In the genomic region with DNA sequence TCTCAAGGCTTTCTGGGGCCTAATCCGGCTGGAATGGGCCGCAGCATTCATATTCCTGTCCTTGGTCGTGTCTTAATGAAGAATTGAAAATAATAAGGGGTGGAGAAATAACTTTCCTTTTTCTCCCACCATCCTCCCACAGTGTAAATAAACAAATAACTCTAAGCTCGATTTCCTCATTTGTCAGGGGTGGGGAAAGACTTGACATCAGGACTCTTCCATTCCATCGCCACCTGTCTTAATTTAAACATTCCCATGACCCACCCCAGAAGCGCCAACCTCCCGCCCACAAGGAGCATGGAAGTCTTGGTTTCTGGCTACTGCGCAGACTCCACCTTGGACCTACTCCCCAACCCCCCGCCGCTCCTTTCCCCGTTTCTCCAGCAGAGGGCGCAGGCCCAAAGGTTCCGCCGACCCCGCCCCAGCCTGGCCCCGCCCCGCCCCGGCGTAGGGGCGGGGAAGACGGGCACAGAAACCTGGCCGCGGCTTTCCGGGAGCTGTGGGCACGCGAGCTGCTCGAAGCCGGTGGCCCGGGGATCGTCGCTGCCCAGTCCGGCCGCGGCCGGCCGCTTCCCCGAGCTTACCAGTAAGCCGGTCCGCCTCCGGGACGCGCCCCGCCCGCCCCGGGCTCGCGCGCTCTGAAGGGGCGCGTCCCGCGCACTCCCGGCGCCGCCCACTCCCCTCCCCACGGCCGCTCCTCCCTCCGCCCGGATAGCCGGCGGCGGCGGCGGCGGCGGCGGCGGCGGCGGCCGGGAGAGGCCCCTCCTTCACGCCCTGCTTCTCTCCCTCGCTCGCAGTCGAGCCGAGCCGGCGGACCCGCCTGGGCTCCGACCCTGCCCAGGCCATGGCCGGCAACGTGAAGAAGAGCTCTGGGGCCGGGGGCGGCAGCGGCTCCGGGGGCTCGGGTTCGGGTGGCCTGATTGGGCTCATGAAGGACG, we compare ENCODE assay signal across 8 cellular contexts. TPM values are rescaled to one million over a fixed set of nuclear protein-coding genes. Genes with fewer than 3 reads are reported as not detected.
DNase-seq lines count a peak whose midpoint lies in the region; ATAC-seq and TF ChIP-seq lines count a peak whose summit lies in the region.

A gene (plus strand): TSS at position 766 of the 938 bp plus-strand sequence. CDS start 79 bp downstream, at position 845.

- POLR2A ChIA-PET in CD4-positive, alpha-beta T cell (lab: Charles Lee) = interaction anchor here (0.6 to 4.0 kb wide), 24 partner anchors 16 to 187 kb away, joined by 3 to 50 read pairs (median 6); a partner anchor contains a TSS
- POLR2A ChIA-PET in activated CD8-positive, alpha-beta T cell treated with anti-CD3 and anti-CD28 coated beads for 36 hours (lab: Charles Lee) = interaction anchor here (0.7 to 2.7 kb wide), 17 partner anchors 10 to 121 kb away, joined by 3 to 15 read pairs (median 3); a partner anchor contains a TSS

- WGBS in ectodermal cell, 2 experiments = 1% methylated on average over 87 to 88 of the region's 89 CpGs

- no peaks in the 10 kb centered on the region for H3K9me3 Mint-ChIP-seq in CD4-positive, alpha-beta T cell
- H3K9me3 Mint-ChIP-seq in activated CD8-positive, alpha-beta T cell treated with anti-CD3 and anti-CD28 coated beads for 36 hours = no peaks in the 10 kb centered on the region

- no peaks in the 10 kb centered on the region for H3K27me3 ChIP-seq in CD4-positive, alpha-beta T cell (ENCODE audit: control insufficient read depth, insufficient read depth, low read length)
- H3K27me3 ChIP-seq in ectodermal cell (ENCODE audit: control insufficient read depth, insufficient read depth, low read length, poor library complexity, severe bottlenecking) (no peaks in the 10 kb centered on the region), lower lobe of right lung (ENCODE audit: low read depth) (no peaks in the 10 kb centered on the region)

- no peaks in the 10 kb centered on the region for H3K36me3 ChIP-seq in ectodermal cell (ENCODE audit: control insufficient read depth, insufficient read depth, low read length)
- no peaks in the 10 kb centered on the region for H3K36me3 ChIP-seq in lower lobe of right lung

- peak within 1 kb of the TSS; percentile 97 for H3K4me3 ChIP-seq in ectodermal cell (ENCODE audit: insufficient read depth, low read depth, low read length)
- H3K4me3 ChIP-seq in lower lobe of right lung = peak within 1 kb of the TSS; percentile 93

- no peaks in the 10 kb centered on the region for H3K27me3 Mint-ChIP-seq in CD4-positive, alpha-beta T cell
- no peaks in the 10 kb centered on the region for H3K27me3 Mint-ChIP-seq in activated CD8-positive, alpha-beta T cell treated with anti-CD3 and anti-CD28 coated beads for 36 hours

- DNase-seq in CD4-positive, alpha-beta T cell = peak; percentile 94 to 99 (median 98)
- DNase-seq in NCI-H82 treated with DMSO at 0.1 percent for 48 hours (lab: John Stamatoyannopoulos, UW; ENCODE audit: unreplicated experiment) (peak; percentile 65), lower lobe of right lung (peak; percentile 95)
- DNase-seq in activated CD8-positive, alpha-beta T cell treated with anti-CD3 and anti-CD28 coated beads for 36 hours = peak; percentile 97
- peak; percentile 91 to 99 (median 97) for DNase-seq in stimulated activated CD4-positive, alpha-beta T cell treated with anti-CD3 and anti-CD28 coated beads, TNF-alpha, amount 100 ng/mL, for 1 hour (ENCODE audit: low read depth in 3 of 3, low spot score in 1 of 3)

- H3K4me1 ChIP-seq in ectodermal cell (ENCODE audit: control insufficient read depth, insufficient read depth, low read length) (no peaks in the 10 kb centered on the region), lower lobe of right lung (peaks cover 46% of the 10 kb centered on the region)

- H3K9me3 ChIP-seq in CD4-positive, alpha-beta T cell (ENCODE audit: control insufficient read depth, low read length) = no peaks in the 10 kb centered on the region
- H3K9me3 ChIP-seq in ectodermal cell (ENCODE audit: control insufficient read depth, low read length) = no peaks in the 10 kb centered on the region
- no peaks in the 10 kb centered on the region for H3K9me3 ChIP-seq in lower lobe of right lung

- H3K4me3 Mint-ChIP-seq in CD4-positive, alpha-beta T cell = peak within 1 kb of the TSS; percentile 96
- peak within 1 kb of the TSS; percentile 90 for H3K4me3 Mint-ChIP-seq in activated CD8-positive, alpha-beta T cell treated with anti-CD3 and anti-CD28 coated beads for 36 hours

- ATAC-seq in CD4-positive, alpha-beta T cell (ENCODE audit: poor library complexity) = peak; percentile 88
- ATAC-seq in GM19397 (IDR thresholded peaks at IDR 0.05; ENCODE audit: unreplicated experiment) (peak; percentile 88), HG03571 (IDR thresholded peaks at IDR 0.05; ENCODE audit: unreplicated experiment) (peak; percentile 80), lower lobe of right lung (peak; percentile 97 to 99)
- peak; percentile 91 for ATAC-seq in activated CD8-positive, alpha-beta T cell treated with anti-CD3 and anti-CD28 coated beads for 36 hours

- H3K4me1 Mint-ChIP-seq in CD4-positive, alpha-beta T cell (ENCODE audit: low read depth) = peaks cover 43% of the 10 kb centered on the region
- peaks cover 23% of the 10 kb centered on the region for H3K4me1 Mint-ChIP-seq in activated CD8-positive, alpha-beta T cell treated with anti-CD3 and anti-CD28 coated beads for 36 hours (ENCODE audit: low read depth)

- intact Hi-C loops in CD4-positive, alpha-beta T cell (cut with DNase I, micrococcal nuclease) = loop anchor here (1.0 to 5.0 kb wide), 5 partner anchors 36 to 117 kb away; no protein-coding TSS in a partner anchor
- intact Hi-C loops in activated CD8-positive, alpha-beta T cell treated with anti-CD3 and anti-CD28 coated beads for 36 hours (cut with micrococcal nuclease) = loop anchor here (2.0 to 10.0 kb wide), 3 partner anchors 57 to 119 kb away; no protein-coding TSS in a partner anchor
- intact Hi-C loops in lower lobe of right lung (cut with DNase I) = no loop called here

- H3K27ac Mint-ChIP-seq in CD4-positive, alpha-beta T cell = peak within 1 kb of the TSS; percentile 88
- H3K27ac Mint-ChIP-seq in activated CD8-positive, alpha-beta T cell treated with anti-CD3 and anti-CD28 coated beads for 36 hours = peak within 1 kb of the TSS; percentile 93

- CTCF ChIA-PET in CD4-positive, alpha-beta T cell (lab: Charles Lee) = interaction anchor here (0.6 to 3.7 kb wide), 25 partner anchors 9 to 149 kb away, joined by 3 to 49 read pairs (median 4); a partner anchor contains a TSS
- CTCF ChIA-PET in activated CD8-positive, alpha-beta T cell treated with anti-CD3 and anti-CD28 coated beads for 36 hours (lab: Charles Lee) = interaction anchor here (0.6 to 5.6 kb wide), 41 partner anchors 9 to 1078 kb away, joined by 3 to 53 read pairs (median 4); a partner anchor contains a TSS

- H3K27ac ChIP-seq in CD4-positive, alpha-beta T cell (ENCODE audit: low read depth, low read length) = peak within 1 kb of the TSS; percentile 90
- H3K27ac ChIP-seq in ectodermal cell (ENCODE audit: insufficient read depth, low read depth, low read length, poor library complexity, severe bottlenecking) (peak within 1 kb of the TSS; percentile 87), lower lobe of right lung (peak within 1 kb of the TSS; percentile 89)

- TF ChIP-seq CTCF in CD4-positive, alpha-beta T cell (IDR thresholded peaks at IDR 0.05) = peak; percentile 80
- TF ChIP-seq CTCF in activated CD8-positive, alpha-beta T cell treated with anti-CD3 and anti-CD28 coated beads for 36 hours (IDR thresholded peaks at IDR 0.05) = peak; percentile 84
- TF ChIP-seq CTCF in lower lobe of right lung (IDR thresholded peaks at IDR 0.05) = peak; percentile 87

- peaks cover 9% of the 10 kb centered on the region for H3K36me3 Mint-ChIP-seq in CD4-positive, alpha-beta T cell (ENCODE audit: low read depth)
- peaks cover 3% of the 10 kb centered on the region for H3K36me3 Mint-ChIP-seq in activated CD8-positive, alpha-beta T cell treated with anti-CD3 and anti-CD28 coated beads for 36 hours (ENCODE audit: low read depth)

RNA-seq across cellular contexts. Expression of the gene that starts here (rescaled TPM):
- 10 to 100 TPM; 19.5 to 20.8 TPM for total RNA-seq in CD4-positive, alpha-beta T cell
- total RNA-seq in activated CD8-positive, alpha-beta T cell treated with anti-CD3 and anti-CD28 coated beads for 36 hours = 10 to 100 TPM; 27.0 to 27.5 TPM
- polyA plus RNA-seq in ectodermal cell (2013, experiment 1 of 4) = 19.8 TPM
- polyA plus RNA-seq in ectodermal cell (2013, experiment 2 of 4) = 21.9 TPM
- 15.5 TPM for polyA plus RNA-seq in ectodermal cell (2013, experiment 3 of 4)
- 16.5 TPM for polyA plus RNA-seq in ectodermal cell (2013, experiment 4 of 4)
- total RNA-seq in lower lobe of right lung = 39.0 TPM

Comparison
In these comparisons a context has a peak if more than half of its experiments do, and no peak if none do; other contexts are left out.
1. Peak in every context shown above with its lines: DNase-seq, ATAC-seq, H3K4me3 ChIP-seq and H3K27ac ChIP-seq.